7 cellular contexts compared by ENCODE assay signal in the genomic region with DNA sequence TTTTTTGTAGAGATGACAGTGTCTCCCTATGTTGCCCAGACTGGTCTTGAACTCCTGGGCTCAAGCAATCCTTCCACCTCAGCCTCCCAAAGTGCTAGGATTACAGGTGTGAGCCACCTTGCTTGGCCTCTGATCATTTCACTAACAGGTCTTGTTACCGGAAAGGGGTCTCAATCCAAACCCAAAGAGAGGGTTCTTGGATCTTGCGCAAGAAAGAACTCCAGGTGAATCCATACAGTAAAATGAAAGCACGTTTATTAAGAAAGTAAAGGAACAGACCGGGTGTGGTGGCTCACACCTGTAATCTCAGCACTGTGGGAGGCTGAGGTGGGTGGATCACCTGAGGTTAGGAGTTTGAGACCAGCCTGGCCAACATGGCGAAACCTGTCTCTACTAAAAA. TPM values are rescaled to one million over a fixed set of nuclear protein-coding genes. Genes with fewer than 3 reads are reported as not detected.
DNase-seq lines count a peak whose midpoint lies in the region; ATAC-seq and TF ChIP-seq lines count a peak whose summit lies in the region.
"Not testable (repeated sequence)": the region's sequence is repeated elsewhere in the genome, so short reads cannot be mapped to it uniquely, and the experiment has no call there.

No MANE protein-coding gene starts in this region.

- WGBS in esophagus squamous epithelium, 2 donors, result 92 to 93% methylated on average over 5 of the region's 5 CpGs

- POLR2A ChIA-PET in activated CD8-positive, alpha-beta T cell treated with anti-CD3 and anti-CD28 coated beads, Interleukin-2, amount 10 ng/mL, durations not matched to agents 7 days and 5 days (lab: Charles Lee), result interaction anchor here (1.4 kb wide), 1 partner anchor 12 kb away, joined by 6 read pairs; a partner anchor contains a TSS
- POLR2A ChIA-PET in activated naive CD8-positive, alpha-beta T cell treated with anti-CD3 and anti-CD28 coated beads, Interleukin-2, amount 10 ng/mL, durations not matched to agents 7 days and 5 days (lab: Charles Lee), result interaction anchor here (0.6 to 5.6 kb wide), 3 partner anchors 10 to 14 kb away, joined by 3 to 41 read pairs (median 4); a partner anchor contains a TSS

- H3K9me3 Mint-ChIP-seq in activated CD8-positive, alpha-beta T cell treated with anti-CD3 and anti-CD28 coated beads, Interleukin-2, amount 10 ng/mL, durations not matched to agents 7 days and 5 days (ENCODE audit: insufficient read depth); activated naive CD8-positive, alpha-beta T cell treated with anti-CD3 and anti-CD28 coated beads, Interleukin-2, amount 10 ng/mL, durations not matched to agents 7 days and 5 days: not testable (repeated sequence)

- not testable (repeated sequence) for H3K4me3 ChIP-seq in MM.1S (ENCODE audit: low read length); esophagus squamous epithelium; lower lobe of right lung; upper lobe of right lung

- CTCF ChIA-PET in activated CD8-positive, alpha-beta T cell treated with anti-CD3 and anti-CD28 coated beads, Interleukin-2, amount 10 ng/mL, durations not matched to agents 7 days and 5 days (lab: Charles Lee), result interaction anchor here (0.6 to 15.4 kb wide), 4 partner anchors 11 to 498 kb away, joined by 3 to 219 read pairs (median 6); a partner anchor contains a TSS

- H3K27ac ChIP-seq in MM.1S (ENCODE audit: low read length) (peak overlapping the region; percentile 19; the same call in 1 of the 2 replicates), esophagus squamous epithelium (peak overlapping the region in 3 of 4 donors; percentile 21 to 69 (median 44)), lower lobe of right lung (peak overlapping the region; percentile 51), upper lobe of right lung (peak overlapping the region; percentile 4)

- peak overlapping the region; percentile 85 for H3K27ac Mint-ChIP-seq in T-helper 17 cell
- peak overlapping the region; percentile 73 for H3K27ac Mint-ChIP-seq in activated CD8-positive, alpha-beta T cell treated with anti-CD3 and anti-CD28 coated beads, Interleukin-2, amount 10 ng/mL, durations not matched to agents 7 days and 5 days
- H3K27ac Mint-ChIP-seq in activated naive CD8-positive, alpha-beta T cell treated with anti-CD3 and anti-CD28 coated beads, Interleukin-2, amount 10 ng/mL, durations not matched to agents 7 days and 5 days, result peak overlapping the region; percentile 60

- not testable (repeated sequence) for H3K27me3 Mint-ChIP-seq in T-helper 17 cell; activated CD8-positive, alpha-beta T cell treated with anti-CD3 and anti-CD28 coated beads, Interleukin-2, amount 10 ng/mL, durations not matched to agents 7 days and 5 days (ENCODE audit: low read depth); activated naive CD8-positive, alpha-beta T cell treated with anti-CD3 and anti-CD28 coated beads, Interleukin-2, amount 10 ng/mL, durations not matched to agents 7 days and 5 days

- peak overlapping the region; percentile 38; the same call in 1 of the 2 replicates for H3K4me2 ChIP-seq in MM.1S (ENCODE audit: low read depth, low read length)

- not testable (repeated sequence) for H3K36me3 Mint-ChIP-seq in T-helper 17 cell (ENCODE audit: low read depth)
- peaks cover 24% of the 10 kb centered on the region for H3K36me3 Mint-ChIP-seq in activated CD8-positive, alpha-beta T cell treated with anti-CD3 and anti-CD28 coated beads, Interleukin-2, amount 10 ng/mL, durations not matched to agents 7 days and 5 days (ENCODE audit: low read depth)
- H3K36me3 Mint-ChIP-seq in activated naive CD8-positive, alpha-beta T cell treated with anti-CD3 and anti-CD28 coated beads, Interleukin-2, amount 10 ng/mL, durations not matched to agents 7 days and 5 days, result peaks cover 12% of the 10 kb centered on the region

- TF ChIP-seq POLR2A in esophagus squamous epithelium (IDR thresholded peaks at IDR 0.05), result not testable (repeated sequence)

- intact Hi-C loops in esophagus squamous epithelium (cut with DNase I); lower lobe of right lung (cut with DNase I); upper lobe of right lung (cut with DNase I): not testable (repeated sequence)

- H2AFZ ChIP-seq in MM.1S (ENCODE audit: low read length), result 0 out of 2 replicates have a peak overlapping the region, but pooled peaks have one; percentile 55

- TF ChIP-seq CTCF in MM.1S (IDR thresholded peaks at IDR 0.05; ENCODE audit: low read length); esophagus squamous epithelium (IDR thresholded peaks at IDR 0.05); lower lobe of right lung (IDR thresholded peaks at IDR 0.05); upper lobe of right lung (IDR thresholded peaks at IDR 0.05): not testable (repeated sequence)

- peaks cover 45% of the 10 kb centered on the region for H3K4me1 Mint-ChIP-seq in T-helper 17 cell
- peaks cover 72% of the 10 kb centered on the region for H3K4me1 Mint-ChIP-seq in activated CD8-positive, alpha-beta T cell treated with anti-CD3 and anti-CD28 coated beads, Interleukin-2, amount 10 ng/mL, durations not matched to agents 7 days and 5 days (ENCODE audit: low read depth)
- peaks cover 46% of the 10 kb centered on the region for H3K4me1 Mint-ChIP-seq in activated naive CD8-positive, alpha-beta T cell treated with anti-CD3 and anti-CD28 coated beads, Interleukin-2, amount 10 ng/mL, durations not matched to agents 7 days and 5 days

- not testable (repeated sequence) for H4K20me1 ChIP-seq in MM.1S (ENCODE audit: insufficient read depth, low read length)

- H3K4me3 Mint-ChIP-seq in T-helper 17 cell, result peak overlapping the region; percentile 7
- not testable (repeated sequence) for H3K4me3 Mint-ChIP-seq in activated CD8-positive, alpha-beta T cell treated with anti-CD3 and anti-CD28 coated beads, Interleukin-2, amount 10 ng/mL, durations not matched to agents 7 days and 5 days; activated naive CD8-positive, alpha-beta T cell treated with anti-CD3 and anti-CD28 coated beads, Interleukin-2, amount 10 ng/mL, durations not matched to agents 7 days and 5 days

- not testable (repeated sequence) for H3K36me3 ChIP-seq in MM.1S (replicated peaks; ENCODE audit: insufficient read depth, low read length); esophagus squamous epithelium; lower lobe of right lung; upper lobe of right lung

- H3K9ac ChIP-seq in MM.1S (ENCODE audit: low read length), result not testable (repeated sequence)

- H3K79me2 ChIP-seq in MM.1S (ENCODE audit: low read length), result not testable (repeated sequence)

- not testable (repeated sequence) for H3K9me2 ChIP-seq in MM.1S (replicated peaks; ENCODE audit: insufficient read depth, low read length)

- ATAC-seq in T-helper 17 cell; activated CD8-positive, alpha-beta T cell treated with anti-CD3 and anti-CD28 coated beads, Interleukin-2, amount 10 ng/mL, durations not matched to agents 7 days and 5 days; activated naive CD8-positive, alpha-beta T cell treated with anti-CD3 and anti-CD28 coated beads, Interleukin-2, amount 10 ng/mL, durations not matched to agents 7 days and 5 days (ENCODE audit: low read depth); lower lobe of right lung; upper lobe of right lung: not testable (repeated sequence)

- not testable (repeated sequence) for H3F3A ChIP-seq in MM.1S (ENCODE audit: insufficient read depth, low read length)

- peaks cover 13% of the 10 kb centered on the region for H3K4me1 ChIP-seq in MM.1S (ENCODE audit: low read length)
- peaks cover 0 to 27% (median 0%) of the 10 kb centered on the region in 3 donors for H3K4me1 ChIP-seq in esophagus squamous epithelium
- not testable (repeated sequence) for H3K4me1 ChIP-seq in lower lobe of right lung, upper lobe of right lung

- DNase-seq in MM.1S; T-helper 17 cell; activated CD8-positive, alpha-beta T cell treated with anti-CD3 and anti-CD28 coated beads, Interleukin-2, amount 10 ng/mL, durations not matched to agents 7 days and 5 days; activated naive CD8-positive, alpha-beta T cell treated with anti-CD3 and anti-CD28 coated beads, Interleukin-2, amount 10 ng/mL, durations not matched to agents 7 days and 5 days; esophagus squamous epithelium (lab: John Stamatoyannopoulos, UW); lower lobe of right lung; upper lobe of right lung: not testable (repeated sequence)

- not testable (repeated sequence) for H3K9me3 ChIP-seq in MM.1S (replicated peaks; ENCODE audit: insufficient read depth, low read length); T-helper 17 cell (ENCODE audit: control insufficient read depth, low read length, poor library complexity, severe bottlenecking); esophagus squamous epithelium; lower lobe of right lung; upper lobe of right lung

- not testable (repeated sequence) for H3K27me3 ChIP-seq in MM.1S (replicated peaks; ENCODE audit: insufficient read depth, low read length); esophagus squamous epithelium; lower lobe of right lung (ENCODE audit: low read depth); upper lobe of right lung

RNA-seq across cellular contexts. Expression of a gene that starts 56.7 kb away (rescaled TPM):
- total RNA-seq in T-helper 17 cell (10 to 100 TPM; 14.9 to 15.8 TPM), esophagus squamous epithelium (10 to 100 TPM; 21.1 to 57.3 (median 26.7) TPM), lower lobe of right lung (17.8 TPM), upper lobe of right lung (17.1 TPM)
- total RNA-seq in activated CD8-positive, alpha-beta T cell treated with anti-CD3 and anti-CD28 coated beads, Interleukin-2, amount 10 ng/mL, durations not matched to agents 7 days and 5 days, result 10 to 100 TPM; 63.7 to 65.9 TPM
- 10 to 100 TPM; 41.0 to 49.4 TPM for total RNA-seq in activated naive CD8-positive, alpha-beta T cell treated with anti-CD3 and anti-CD28 coated beads, Interleukin-2, amount 10 ng/mL, durations not matched to agents 7 days and 5 days
